Comparison of ENCODE assay signal across 8 cellular contexts in genomic region chr22:38506118-38506962, GRCh38. TPM values are rescaled to one million over a fixed set of nuclear protein-coding genes. Genes with fewer than 3 reads are reported as not detected.
DNase-seq lines count a peak whose midpoint lies in the region; ATAC-seq and TF ChIP-seq lines count a peak whose summit lies in the region.

TSS of gene DDX17 (minus strand) at chr22:38506311.

- peak within 1 kb of the TSS; percentile 99 to 100 (median 100) for H3K9ac ChIP-seq in skeletal muscle tissue (ENCODE audit: low read depth in 1 of 3, low read length in 3 of 3)

- peaks cover 47% of the 10 kb centered on the region for H3K79me2 ChIP-seq in ACC112 (ENCODE audit: control insufficient read depth, insufficient read depth, low read length, unreplicated experiment)

- H3K4me3 ChIP-seq in ACC112 (ENCODE audit: low read depth, low read length) (peak within 1 kb of the TSS; percentile 99), breast epithelium (peak within 1 kb of the TSS; percentile 86 to 94 (median 91)), iPS-18c (ENCODE audit: insufficient read depth, low read depth, low read length) (peak within 1 kb of the TSS; percentile 91), skeletal muscle tissue (ENCODE audit: low read length in 3 of 3) (peak within 1 kb of the TSS; percentile 94 to 97 (median 95))

- intact Hi-C loops in breast epithelium (cut with DNase I; ENCODE audit: low total_unique reads): no loop called here

- ATAC-seq in GM18870 (IDR thresholded peaks at IDR 0.05; ENCODE audit: unreplicated experiment): peak; percentile 93
- ATAC-seq in HG03135 (IDR thresholded peaks at IDR 0.05; ENCODE audit: unreplicated experiment): peak; percentile 77

- DNase-seq in NCI-H2196 treated with DMSO at 0.1 percent for 48 hours (lab: John Stamatoyannopoulos, UW; ENCODE audit: unreplicated experiment) (peak; percentile 74), breast epithelium (ENCODE audit: low spot score in 2 of 2) (peak; percentile 96 to 97)

- TF ChIP-seq CTCF in VCaP (conservative IDR thresholded peaks at IDR 0.05) (no peak), breast epithelium (IDR thresholded peaks at IDR 0.05) (peak in 2 of 3 donors; percentile 9 to 28)

- H3K4me1 ChIP-seq in ACC112 (ENCODE audit: control insufficient read depth, insufficient read depth, low read length, unreplicated experiment): peaks cover 18% of the 10 kb centered on the region
- peaks cover 6% of the 10 kb centered on the region in 2 donors for H3K4me1 ChIP-seq in breast epithelium
- H3K4me1 ChIP-seq in skeletal muscle tissue (ENCODE audit: control insufficient read depth in 3 of 3, insufficient read depth in 3 of 3, low read length in 3 of 3): peaks cover 21 to 41% (median 29%) of the 10 kb centered on the region in 3 donors

- peak within 1 kb of the TSS; percentile 96 for H2AFZ ChIP-seq in ACC112 (ENCODE audit: low read length, unreplicated experiment)

- H3K27me3 ChIP-seq in ACC112 (ENCODE audit: insufficient read depth, low read length) (no peaks in the 10 kb centered on the region), breast epithelium (no peaks in the 10 kb centered on the region), skeletal muscle tissue (ENCODE audit: control insufficient read depth in 3 of 3, insufficient read depth in 3 of 3, low read length in 3 of 3) (no peaks in the 10 kb centered on the region)

- peak within 1 kb of the TSS; percentile 98 for H3K27ac ChIP-seq in ACC112 (ENCODE audit: low read depth, low read length)
- H3K27ac ChIP-seq in VCaP: peak within 1 kb of the TSS; percentile 99
- peak within 1 kb of the TSS; percentile 100 for H3K27ac ChIP-seq in breast epithelium
- H3K27ac ChIP-seq in skeletal muscle tissue (ENCODE audit: low read depth, low read length): peak within 1 kb of the TSS; percentile 100

- peak; percentile 83 for TF ChIP-seq POLR2A in breast epithelium (IDR thresholded peaks at IDR 0.05)

- H3K36me3 ChIP-seq in ACC112 (ENCODE audit: insufficient read depth, low read length) (peaks cover 17% of the 10 kb centered on the region; the same call in 1 of the 2 replicates), breast epithelium (no peaks in the 10 kb centered on the region), skeletal muscle tissue (ENCODE audit: control insufficient read depth in 3 of 3, insufficient read depth in 3 of 3, low read length in 3 of 3) (peaks cover 4 to 11% (median 8%) of the 10 kb centered on the region in 3 donors)

- no peaks in the 10 kb centered on the region for H3K9me3 ChIP-seq in breast epithelium
- H3K9me3 ChIP-seq in iPS-18c (ENCODE audit: control insufficient read depth, insufficient read depth, low read length): no peaks in the 10 kb centered on the region
- H3K9me3 ChIP-seq in skeletal muscle tissue (ENCODE audit: control insufficient read depth in 3 of 3, low read length in 3 of 3): no peaks in the 10 kb centered on the region

RNA-seq across cellular contexts. Expression of gene DDX17, which starts in this region (rescaled TPM):
- total RNA-seq in breast epithelium: 1,000 to 10,000 TPM in 1 of 3 donors, 100 to 1,000 TPM in 2; 586 to 1,018 (median 961) TPM
- 358 TPM for total RNA-seq in skeletal muscle tissue

Comparison
In these comparisons a context has a peak if more than half of its experiments do, and no peak if none do; other contexts are left out.
1. Peak in every context shown above with its lines: DNase-seq, ATAC-seq, H3K4me3 ChIP-seq and H3K27ac ChIP-seq.